Comparison of ENCODE assay signal across 22 cellular contexts in genomic region chr14:74483321-74483720, GRCh38. TPM values are rescaled to one million over a fixed set of nuclear protein-coding genes. Genes with fewer than 3 reads are reported as not detected.
"Had no signal": no experiment of that assay in that cellular context is flagged by ENCODE, and none has a peak within 500 bp of the region (broad histone marks: within the 10 kb centered on the region; RNA-seq: fewer than 3 reads in every experiment).

No MANE protein-coding gene starts in this region.

- H3K9me3 Mint-ChIP-seq: naive B cell, nephron progenitor cell had no signal

- H3K4me3 Mint-ChIP-seq: naive B cell, nephron progenitor cell had no signal

- H3K27ac ChIP-seq: hepatocyte, sigmoid colon, stomach, thoracic aorta, transverse colon had no signal

- DNase-seq: effector memory CD4-positive, alpha-beta T cell; foreskin melanocyte; kidney glomerular epithelial cell; mesendoderm; naive B cell; nephron progenitor cell; posterior cingulate gyrus; sigmoid colon; small intestine; stimulated activated CD4-positive, alpha-beta T cell treated with anti-CD3 and anti-CD28 coated beads, Interleukin-12 subunit alpha, Interleukin-12 subunit beta, amount 100 ng/mL, for 4 hours; stimulated activated naive CD4-positive, alpha-beta T cell; stomach; substantia nigra; transverse colon had no signal

- H3K4me3 ChIP-seq: hepatocyte, sigmoid colon, stomach, thoracic aorta, transverse colon had no signal

- H3K27ac Mint-ChIP-seq: naive B cell, nephron progenitor cell had no signal

- H3K9me3 ChIP-seq: sigmoid colon, stomach, thoracic aorta, transverse colon had no signal

- H3K27me3 ChIP-seq: hepatocyte, sigmoid colon, stomach, transverse colon had no signal

- FAIRE-seq: endometrium, islet of Langerhans, small intestine had no signal

- H3K27me3 Mint-ChIP-seq: naive B cell had no signal

- H3K4me1 ChIP-seq: sigmoid colon had no signal

- H2AFZ ChIP-seq: hepatocyte had no signal

- ATAC-seq: esophagus mucosa had no signal

- H3K4me2 ChIP-seq: hepatocyte had no signal

RNA-seq across cellular contexts. Expression of gene SYNDIG1L, which starts 57.3 kb away (rescaled TPM):
- total RNA-seq: esophagus mucosa, hepatocyte, lung microvascular endothelial cell, osteocyte, pulmonary artery endothelial cell, stomach had no signal
